ENCODE assay signal across 8 cellular contexts in the genomic region with DNA sequence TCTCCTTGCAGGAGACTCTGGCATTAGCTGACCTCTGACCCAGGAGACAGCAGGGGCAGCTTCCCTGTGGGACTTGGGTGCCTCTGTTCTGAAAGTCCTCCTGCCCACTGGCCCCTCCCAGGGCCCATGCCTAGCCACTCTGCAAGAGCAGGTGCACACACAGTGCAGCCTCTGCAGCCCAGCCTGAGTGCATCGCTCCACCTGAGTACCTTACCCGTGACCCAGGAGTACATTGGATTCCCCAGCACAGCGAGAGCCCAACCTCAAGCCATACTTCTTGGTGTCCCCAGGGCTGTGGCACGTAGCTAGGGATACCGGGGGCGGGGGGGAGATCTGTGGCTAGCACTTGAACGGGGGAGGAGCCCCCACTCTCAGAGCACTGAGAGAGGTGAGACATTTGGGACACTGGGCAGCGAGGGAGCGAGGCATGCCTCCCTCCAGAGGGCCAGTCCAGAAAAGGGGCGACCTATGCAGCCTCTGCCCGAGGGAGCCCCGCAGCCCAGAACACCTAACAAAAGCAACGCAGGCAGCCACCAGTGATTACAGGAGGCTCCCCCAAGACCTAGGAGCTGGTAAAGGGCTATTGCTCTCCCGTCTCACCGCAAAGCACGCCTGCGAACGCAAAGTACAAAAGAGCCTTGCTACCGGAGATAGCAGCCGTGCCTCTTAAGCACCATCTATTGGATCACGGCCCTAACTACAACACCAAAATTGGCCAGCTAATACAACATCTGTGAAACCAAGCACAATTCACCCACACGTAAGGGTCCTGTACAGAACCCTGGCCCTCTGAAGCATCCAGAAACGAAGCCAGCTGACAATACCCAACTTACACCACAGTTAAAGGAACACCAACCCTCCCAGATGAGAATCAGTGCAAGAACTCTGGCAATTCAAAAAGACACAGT. TPM values are rescaled to one million over a fixed set of nuclear protein-coding genes. Genes with fewer than 3 reads are reported as not detected.
DNase-seq lines count a peak whose midpoint lies in the region; ATAC-seq and TF ChIP-seq lines count a peak whose summit lies in the region.

No MANE protein-coding gene starts in this region.

- H3K9me3 ChIP-seq in PC-9 (ENCODE audit: insufficient read depth, low read depth): no peaks in the 10 kb centered on the region
- peaks cover 9% of the 10 kb centered on the region for H3K9me3 ChIP-seq in left ventricle myocardium inferior (replicated peaks)
- H3K9me3 ChIP-seq in skeletal muscle tissue (ENCODE audit: control insufficient read depth in 3 of 3, low read length in 3 of 3): no peaks in the 10 kb centered on the region
- H3K9me3 ChIP-seq in ovary: no peaks in the 10 kb centered on the region

- H4K20me1 ChIP-seq in PC-9 (ENCODE audit: insufficient read depth): no peaks in the 10 kb centered on the region

- DNase-seq in NCI-H82 (lab: John Stamatoyannopoulos, UW) (peak; percentile 32), NCI-H82 treated with DMSO at 0.1 percent for 48 hours (lab: John Stamatoyannopoulos, UW; ENCODE audit: unreplicated experiment) (no peak), PC-9 (no peak), left ventricle myocardium inferior (no peak), ureter (ENCODE audit: low spot score) (no peak), ovary (no peak)

- intact Hi-C loops in PC-9 (cut with micrococcal nuclease; ENCODE audit: unreplicated experiment) (loop anchor here (10.0 kb wide), 1 partner anchor 302 kb away; no protein-coding TSS in a partner anchor), left ventricle myocardium inferior (cut with micrococcal nuclease) (no loop called here), ovary (cut with DNase I) (no loop called here)

- H3K27ac ChIP-seq in PC-9: no peak overlapping the region
- no peak overlapping the region for H3K27ac ChIP-seq in left ventricle myocardium inferior (replicated peaks)
- H3K27ac ChIP-seq in skeletal muscle tissue (ENCODE audit: low read depth, low read length): no peak overlapping the region
- no peak overlapping the region for H3K27ac ChIP-seq in ovary

- no peak overlapping the region; the same call in 1 of the 2 replicates for H2AFZ ChIP-seq in PC-9

- no peak overlapping the region for H3K4me3 ChIP-seq in PC-9
- peak overlapping the region; percentile 53 for H3K4me3 ChIP-seq in left ventricle myocardium inferior
- peak overlapping the region in 2 of 3 donors; percentile 9 to 35 for H3K4me3 ChIP-seq in skeletal muscle tissue (ENCODE audit: low read length in 3 of 3)
- no peak overlapping the region for H3K4me3 ChIP-seq in ovary

- no peaks in the 10 kb centered on the region for H3F3A ChIP-seq in PC-9 (ENCODE audit: insufficient read depth, low read depth)

- no peaks in the 10 kb centered on the region for H3K9me2 ChIP-seq in PC-9 (ENCODE audit: insufficient read depth)

- POLR2A ChIA-PET in PC-9 (lab: Charles Lee; ENCODE audit: unreplicated experiment): no interaction called here

- TF ChIP-seq POLR2A in ovary (IDR thresholded peaks at IDR 0.05): no peak

- WGBS in ovary, 3 donors: 69 to 88% (median 80%) methylated on average over 21 to 23 of the region's 23 CpGs

- H3K36me3 ChIP-seq in PC-9 (ENCODE audit: low read depth): no peaks in the 10 kb centered on the region
- no peaks in the 10 kb centered on the region for H3K36me3 ChIP-seq in left ventricle myocardium inferior
- H3K36me3 ChIP-seq in skeletal muscle tissue (ENCODE audit: control insufficient read depth in 3 of 3, insufficient read depth in 3 of 3, low read length in 3 of 3): no peaks in the 10 kb centered on the region
- H3K36me3 ChIP-seq in ovary: no peaks in the 10 kb centered on the region

- H3K79me2 ChIP-seq in PC-9 (ENCODE audit: low read depth): no peaks in the 10 kb centered on the region

- no peak for ATAC-seq in GM18511 (IDR thresholded peaks at IDR 0.05; ENCODE audit: unreplicated experiment)

- CTCF ChIA-PET in PC-9 (lab: Charles Lee): no interaction called here

- TF ChIP-seq CTCF in PC-9 (conservative IDR thresholded peaks at IDR 0.05) (0 out of 2 replicates have a peak, but pooled peaks have one; percentile 18), left ventricle myocardium inferior (IDR thresholded peaks at IDR 0.05; ENCODE audit: borderline replicate concordance) (peak; percentile 17), ovary (IDR thresholded peaks at IDR 0.05) (no peak)

- no TSS peak for BruUV-seq in PC-9 (replicated peaks; lab: Mats Ljungman, UMichigan)

- no peaks in the 10 kb centered on the region for H3K27me3 ChIP-seq in PC-9 (ENCODE audit: insufficient read depth, low read depth)
- H3K27me3 ChIP-seq in left ventricle myocardium inferior (ENCODE audit: low read depth): no peaks in the 10 kb centered on the region
- no peaks in the 10 kb centered on the region for H3K27me3 ChIP-seq in skeletal muscle tissue (ENCODE audit: control insufficient read depth in 3 of 3, insufficient read depth in 3 of 3, low read length in 3 of 3)
- H3K27me3 ChIP-seq in ovary: no peaks in the 10 kb centered on the region

- TF ChIP-seq EP300 in ovary (IDR thresholded peaks at IDR 0.05): no peak

- no peak overlapping the region for H3K9ac ChIP-seq in skeletal muscle tissue (ENCODE audit: low read depth in 1 of 3, low read length in 3 of 3)

- H3K4me1 ChIP-seq in PC-9 (replicated peaks; ENCODE audit: insufficient read depth) (no peaks in the 10 kb centered on the region), left ventricle myocardium inferior (no peaks in the 10 kb centered on the region), skeletal muscle tissue (ENCODE audit: control insufficient read depth in 3 of 3, insufficient read depth in 3 of 3, low read length in 3 of 3) (no peaks in the 10 kb centered on the region), ovary (ENCODE audit: insufficient read depth) (no peaks in the 10 kb centered on the region)

- peak overlapping the region; percentile 31; the same call in 1 of the 2 replicates for H3K4me2 ChIP-seq in PC-9

RNA-seq across cellular contexts. Expression of gene PRDM9, which starts 0.8 kb away (rescaled TPM):
- total RNA-seq in PC-9 (2021) (not detected in 2 replicates), left ventricle myocardium inferior (not detected), skeletal muscle tissue (not detected), ureter (not detected), ovary (not detected)
- not detected for polyA plus RNA-seq in ovary

Comparison
In these comparisons a context has a peak if more than half of its experiments do, and no peak if none do; other contexts are left out.
1. H3K4me3 ChIP-seq: peak in left ventricle myocardium inferior (single experiment) and skeletal muscle tissue (2 of 3); none in PC-9 (single experiment) and ovary (single experiment).
2. CTCF ChIP-seq: peak in PC-9 (single experiment) and left ventricle myocardium inferior (single experiment); none in ovary (0 of 3).